ENCODE assay signal across 8 cellular contexts in the genomic region with DNA sequence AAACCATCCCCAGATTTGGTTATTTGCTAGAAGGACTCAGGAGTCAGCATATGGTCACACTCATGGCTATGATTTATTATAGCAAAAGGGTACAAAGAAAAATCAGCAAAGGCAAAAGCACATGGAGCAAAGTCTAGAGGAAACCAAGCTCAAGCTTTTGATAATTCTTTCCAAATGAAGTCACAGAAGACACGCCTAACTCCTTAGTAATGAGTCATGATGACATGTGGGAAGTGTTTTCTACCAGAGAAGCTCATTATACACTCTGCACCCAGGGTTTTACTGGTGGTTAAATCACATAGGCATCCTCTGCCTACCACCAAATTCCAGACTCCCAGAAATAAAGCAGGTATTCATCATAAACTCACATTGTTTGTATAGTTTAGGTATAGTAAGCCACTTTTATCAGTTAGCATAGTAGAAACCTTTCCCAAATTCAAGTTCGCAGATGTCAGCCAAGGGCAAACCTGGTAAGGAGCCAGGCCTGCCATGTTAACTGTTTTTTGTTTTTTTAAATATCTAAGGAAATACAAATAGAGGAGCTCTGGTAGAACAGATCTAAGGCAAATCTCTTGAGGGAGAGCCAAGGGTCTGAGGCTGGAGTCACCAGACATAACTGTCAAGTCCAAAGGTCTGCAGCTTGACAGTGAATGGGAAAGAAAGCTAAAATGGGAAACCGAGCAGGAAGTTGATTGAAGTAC.
DNase-seq lines count a peak whose midpoint lies in the region; ATAC-seq, FAIRE-seq and TF ChIP-seq lines count a peak whose summit lies in the region.

No MANE protein-coding gene starts in this region.

- no peak overlapping the region for H3K4me3 ChIP-seq in fibroblast of pulmonary artery (replicated peaks; ENCODE audit: low read depth, low read length)
- no peak overlapping the region for H3K4me3 ChIP-seq in rectal smooth muscle tissue (ENCODE audit: low read length)

- H3K9ac ChIP-seq in rectal smooth muscle tissue (ENCODE audit: low read length), result no peak overlapping the region

- DNase-seq in EL (peak; percentile 97), RCC 7860 (ENCODE audit: low spot score) (peak; percentile 98), fibroblast of pulmonary artery (ENCODE audit: low read depth) (peak; percentile 92), KG1 (lab: John Stamatoyannopoulos, UW) (no peak)

- H3K27me3 ChIP-seq in rectal smooth muscle tissue (ENCODE audit: control insufficient read depth, insufficient read depth, low read length), result no peaks in the 10 kb centered on the region

- H3K36me3 ChIP-seq in rectal smooth muscle tissue (ENCODE audit: control insufficient read depth, insufficient read depth, low read length), result no peaks in the 10 kb centered on the region

- H3K4me1 ChIP-seq in rectal smooth muscle tissue (ENCODE audit: control insufficient read depth, insufficient read depth, low read length), result no peaks in the 10 kb centered on the region

- peak overlapping the region; percentile 69 for H3K27ac ChIP-seq in rectal smooth muscle tissue (ENCODE audit: low read depth, low read length)

- ATAC-seq in HG03159 (IDR thresholded peaks at IDR 0.05; ENCODE audit: unreplicated experiment), result no peak
- ATAC-seq in HG03571 (IDR thresholded peaks at IDR 0.05; ENCODE audit: unreplicated experiment), result no peak
- ATAC-seq in GM21723 (IDR thresholded peaks at IDR 0.05; ENCODE audit: unreplicated experiment), result no peak

- no peak for TF ChIP-seq CTCF in fibroblast of pulmonary artery (IDR thresholded peaks at IDR 0.05; ENCODE audit: low read length, missing control alignments)

- peak; percentile 96 for FAIRE-seq in RCC 7860 (lab: Jason Lieb, UNC)
